24 cellular contexts compared by ENCODE assay signal in genomic region chr19:10687518-10688288, GRCh38. TPM values are rescaled to one million over a fixed set of nuclear protein-coding genes. Genes with fewer than 3 reads are reported as not detected.
DNase-seq lines count a peak whose midpoint lies in the region; ATAC-seq, FAIRE-seq and TF ChIP-seq lines count a peak whose summit lies in the region.
"Had no signal": no experiment of that assay in that cellular context is flagged by ENCODE, and none has a peak within 500 bp of the region (broad histone marks: within the 10 kb centered on the region; RNA-seq: fewer than 3 reads in every experiment).

No MANE protein-coding gene starts in this region.

- TF ChIP-seq POLR2A in K562 (conservative IDR thresholded peaks at IDR 0.05), result no peak; the same call in none of the 2 replicates

- TF ChIP-seq EP300 in K562 (IDR thresholded peaks at IDR 0.05; ENCODE audit: low read length), result no peak

- DNase-seq in A673 (ENCODE audit: low spot score), result no peak
- no peak for DNase-seq in Caco-2
- no peak for DNase-seq in K562 (ENCODE audit: extremely low read depth in 1 of 4, low spot score in 3 of 4)
- peak; percentile 17 for DNase-seq in iPS-NIHi11 (ENCODE audit: low spot score)
- DNase-seq in foreskin keratinocyte, result no peak
- DNase-seq in NOMO-1 (lab: John Stamatoyannopoulos, UW; ENCODE audit: unreplicated experiment in 2 of 2), result no peak
- no peak for DNase-seq in neural progenitor cell (ENCODE audit: low spot score)
- no peak for DNase-seq in left lobe of liver (ENCODE audit: low spot score)
- DNase-seq: activated CD4-positive, alpha-beta T cell treated with anti-CD3 and anti-CD28 coated beads for 1 hour; adrenal gland; CD4-positive, alpha-beta memory T cell; cortex of kidney; GF-D8; NCI-H1092 treated with DMSO at 0.1 percent for 48 hours; NCI-H1930; NCI-H2227 treated with DMSO at 0.1 percent for 48 hours; NCI-H748 treated with DMSO at 0.1 percent for 48 hours; stimulated activated naive CD4-positive, alpha-beta T cell treated with Interleukin-2 at 50 U/mL for 16 hours had no signal

- intact Hi-C loops in A673 (cut with micrococcal nuclease; ENCODE audit: unreplicated experiment) (no loop called here), Caco-2 (cut with micrococcal nuclease; ENCODE audit: unreplicated experiment) (no loop called here), K562 (cut with micrococcal nuclease) (no loop called here)

- H3K4me2 ChIP-seq in K562 (ENCODE audit: insufficient read depth, low read length), result no peak overlapping the region
- H3K4me2 ChIP-seq in neural progenitor cell, result no peak overlapping the region

- H3K9ac ChIP-seq in K562 (ENCODE audit: insufficient read depth in 1 of 2, low read depth in 2 of 2, low read length in 2 of 2) (no peak overlapping the region), neural progenitor cell (no peak overlapping the region)

- H3F3A ChIP-seq in neural progenitor cell (ENCODE audit: low read depth), result peaks cover 81% of the 10 kb centered on the region

- peaks cover 97% of the 10 kb centered on the region for H3K36me3 Mint-ChIP-seq in Caco-2 (ENCODE audit: insufficient read depth, unreplicated experiment)
- H3K36me3 Mint-ChIP-seq in neural progenitor cell, result peaks cover 32% of the 10 kb centered on the region

- in situ Hi-C loops in K562 (cut with MboI), result no loop called here

- H3K27ac ChIP-seq in A673 (ENCODE audit: low read depth, low read length, poor library complexity, severe bottlenecking), result peak overlapping the region; percentile 42
- H3K27ac ChIP-seq in K562 (ENCODE audit: extremely low read depth, low read depth, low read length), result no peak overlapping the region
- H3K27ac ChIP-seq in foreskin keratinocyte, result no peak overlapping the region
- H3K27ac ChIP-seq in neural progenitor cell, result no peak overlapping the region
- H3K27ac ChIP-seq: prostate gland had no signal

- FAIRE-seq in K562 (lab: Jason Lieb, UNC), result no peak
- FAIRE-seq: endothelial cell of umbilical vein had no signal

- 0 out of 3 replicates have a peak, but pooled peaks cover under 1% of the 10 kb centered on the region for H3K79me2 ChIP-seq in K562 (ENCODE audit: control insufficient read depth, insufficient read depth, low read length)
- H3K79me2 ChIP-seq in neural progenitor cell (ENCODE audit: low read depth), result peaks cover 45% of the 10 kb centered on the region

- H3K4me1 Mint-ChIP-seq in Caco-2 (ENCODE audit: low read depth, unreplicated experiment) (no peaks in the 10 kb centered on the region), neural progenitor cell (peaks cover 2% of the 10 kb centered on the region)
- H3K4me1 Mint-ChIP-seq: activated T-helper 17 cell treated with anti-CD3 and anti-CD28 coated beads, Interleukin-2, amount 50 U/mL, for 72 hours; nephron had no signal

- no TSS peak for BruUV-seq in A673 (replicated peaks; lab: Mats Ljungman, UMichigan)
- no TSS peak for BruUV-seq in Caco-2 (replicated peaks; lab: Mats Ljungman, UMichigan)
- BruUV-seq in K562 (replicated peaks; lab: Mats Ljungman, UMichigan), result no TSS peak

- no peaks in the 10 kb centered on the region for H3K27me3 ChIP-seq in A673 (replicated peaks; ENCODE audit: insufficient read depth, low read depth, low read length, poor library complexity)
- H3K27me3 ChIP-seq in Caco-2 (replicated peaks; ENCODE audit: control insufficient read depth, insufficient read depth, low read length), result no peaks in the 10 kb centered on the region
- no peaks in the 10 kb centered on the region for H3K27me3 ChIP-seq in K562 (ENCODE audit: control insufficient read depth in 2 of 2, insufficient read depth in 2 of 2, low read length in 2 of 2)
- no peaks in the 10 kb centered on the region for H3K27me3 ChIP-seq in foreskin keratinocyte
- H3K27me3 ChIP-seq in neural progenitor cell, result no peaks in the 10 kb centered on the region
- H3K27me3 ChIP-seq: adrenal gland, heart right ventricle, tibial nerve had no signal

- TF ChIP-seq RAD21 in K562 (CRISPR knock-in tag; conservative IDR thresholded peaks at IDR 0.05 in 1 of 2, IDR thresholded peaks at IDR 0.05 in 1 of 2), result no peak

- H4K20me1 ChIP-seq in K562 (replicated peaks; ENCODE audit: control insufficient read depth, insufficient read depth, low read length), result peaks cover 30% of the 10 kb centered on the region
- peaks cover 100% of the 10 kb centered on the region for H4K20me1 ChIP-seq in neural progenitor cell (ENCODE audit: low read depth)

- no peaks in the 10 kb centered on the region for H3K9me3 Mint-ChIP-seq in Caco-2 (ENCODE audit: unreplicated experiment)
- H3K9me3 Mint-ChIP-seq in neural progenitor cell, result no peaks in the 10 kb centered on the region
- H3K9me3 Mint-ChIP-seq: activated T-helper 17 cell treated with anti-CD3 and anti-CD28 coated beads, Interleukin-2, amount 50 U/mL, for 72 hours; nephron had no signal

- H3K4me3 ChIP-seq in A673 (ENCODE audit: low read depth, low read length, poor library complexity, severe bottlenecking) (no peak overlapping the region), Caco-2 (ENCODE audit: low read depth, low read length) (no peak overlapping the region), K562 (no peak overlapping the region), neural progenitor cell (no peak overlapping the region)
- H3K4me3 ChIP-seq: adrenal gland, heart right ventricle, prostate gland, tibial nerve had no signal

- no peak overlapping the region for H3K4me3 Mint-ChIP-seq in Caco-2 (ENCODE audit: unreplicated experiment)
- H3K4me3 Mint-ChIP-seq in neural progenitor cell, result no peak overlapping the region
- H3K4me3 Mint-ChIP-seq: activated T-helper 17 cell treated with anti-CD3 and anti-CD28 coated beads, Interleukin-2, amount 50 U/mL, for 72 hours; CD4-positive, alpha-beta memory T cell; nephron had no signal

- no peak overlapping the region for H2AFZ ChIP-seq in K562 (ENCODE audit: low read depth, low read length)
- no peak overlapping the region for H2AFZ ChIP-seq in neural progenitor cell (replicated peaks)

- WGBS in K562 (ENCODE audit: insufficient coverage, low coverage, missing lambda C conversion rate), result 88% methylated on average over 17 of the region's 25 CpGs

- POLR2A ChIA-PET in A673 (lab: Charles Lee; ENCODE audit: low non-redundant PET) (interaction anchor here (0.5 kb wide), 1 partner anchor 61 kb away, joined by 6 read pairs; no protein-coding TSS in a partner anchor), Caco-2 (lab: Charles Lee) (no interaction called here), K562 (lab: Yijun Ruan, JAX) (interaction anchor here (0.6 to 1.6 kb wide), 5 partner anchors 8 to 29 kb away, joined by 3 to 6 read pairs (median 3); no protein-coding TSS in a partner anchor)

- H3K4me1 ChIP-seq in A673 (ENCODE audit: insufficient read depth, low read length, poor library complexity, severe bottlenecking) (no peaks in the 10 kb centered on the region), Caco-2 (no peaks in the 10 kb centered on the region), K562 (replicated peaks in 1 of 2; ENCODE audit: control insufficient read depth in 2 of 2, insufficient read depth in 2 of 2, low read length in 2 of 2) (peaks cover 0 to 17% of the 10 kb centered on the region in 2 experiments; a peak in 1 of 5 replicates), foreskin keratinocyte (no peaks in the 10 kb centered on the region), neural progenitor cell (no peaks in the 10 kb centered on the region)
- H3K4me1 ChIP-seq: adrenal gland, prostate gland had no signal

- peak overlapping the region; percentile 55 for H3K27ac Mint-ChIP-seq in Caco-2 (ENCODE audit: unreplicated experiment)
- no peak overlapping the region for H3K27ac Mint-ChIP-seq in neural progenitor cell
- H3K27ac Mint-ChIP-seq: activated T-helper 17 cell treated with anti-CD3 and anti-CD28 coated beads, Interleukin-2, amount 50 U/mL, for 72 hours; nephron had no signal

- H3K27me3 Mint-ChIP-seq in Caco-2 (ENCODE audit: insufficient read depth, unreplicated experiment) (no peaks in the 10 kb centered on the region), neural progenitor cell (ENCODE audit: insufficient read depth, low read depth) (peaks cover 3% of the 10 kb centered on the region)
- H3K27me3 Mint-ChIP-seq: activated T-helper 17 cell treated with anti-CD3 and anti-CD28 coated beads, Interleukin-2, amount 50 U/mL, for 72 hours; CD4-positive, alpha-beta memory T cell had no signal

- ATAC-seq in K562 (no peak), foreskin keratinocyte (no peak), left lobe of liver (no peak)
- ATAC-seq: activated T-helper 17 cell treated with anti-CD3 and anti-CD28 coated beads, Interleukin-2, amount 50 U/mL, for 72 hours had no signal

- TF ChIP-seq CTCF in A673 (conservative IDR thresholded peaks at IDR 0.05; ENCODE audit: low read depth, low read length) (no peak), Caco-2 (IDR thresholded peaks at IDR 0.05; ENCODE audit: insufficient read depth in 1 of 2, low read depth in 1 of 2, low read length in 1 of 2, severe bottlenecking in 1 of 2, unreplicated experiment in 1 of 2) (no peak), K562 (IDR thresholded peaks at IDR 0.05 in 2 of 3, conservative IDR thresholded peaks at IDR 0.05 in 1 of 3; ENCODE audit: insufficient read depth in 2 of 3, low read depth in 1 of 3, low read length in 3 of 3) (no peak), foreskin keratinocyte (conservative IDR thresholded peaks at IDR 0.05) (no peak), neural progenitor cell (IDR thresholded peaks at IDR 0.05) (no peak)

- peaks cover 6% of the 10 kb centered on the region for H3K9me1 ChIP-seq in K562 (ENCODE audit: control insufficient read depth, insufficient read depth, low read length)

- no peaks in the 10 kb centered on the region for H3K9me3 ChIP-seq in A673 (ENCODE audit: low read depth, low read length, poor library complexity, severe bottlenecking)
- H3K9me3 ChIP-seq in Caco-2, result no peaks in the 10 kb centered on the region
- no peaks in the 10 kb centered on the region for H3K9me3 ChIP-seq in K562 (replicated peaks; ENCODE audit: control insufficient read depth, insufficient read depth, low read depth, low read length)
- H3K9me3 ChIP-seq in neural progenitor cell (ENCODE audit: low read depth), result no peaks in the 10 kb centered on the region
- H3K9me3 ChIP-seq: adrenal gland, heart right ventricle, prostate gland, tibial nerve had no signal

- CTCF ChIA-PET in A673 (lab: Charles Lee) (no interaction called here), Caco-2 (lab: Charles Lee) (no interaction called here), K562 (lab: Yijun Ruan, JAX; ENCODE audit: low intra/inter-chr PET ratio) (no interaction called here)

- peaks cover 100% of the 10 kb centered on the region for H3K36me3 ChIP-seq in A673 (ENCODE audit: insufficient read depth, low read length, poor library complexity, severe bottlenecking)
- H3K36me3 ChIP-seq in Caco-2 (ENCODE audit: control insufficient read depth, insufficient read depth, low read length), result peaks cover 3% of the 10 kb centered on the region
- peaks cover 99% of the 10 kb centered on the region for H3K36me3 ChIP-seq in K562 (ENCODE audit: control insufficient read depth, insufficient read depth, low read length)
- H3K36me3 ChIP-seq in neural progenitor cell, result peaks cover 14% of the 10 kb centered on the region

RNA-seq across cellular contexts. Expression of gene QTRT1, which starts 13.5 kb away (rescaled TPM):
- total RNA-seq in A673 (2021) (82.4 and 89.6 TPM in 2 replicates), Caco-2 (2022) (32.2 and 43.4 TPM in 2 replicates), K562 (2014; rRNA removed) (34.6 and 43.6 TPM in 2 replicates), K562 (2014; rRNA removed; fragmentation: Illumina TruSeq; extraction: Trizol) (7.1 and 10.4 TPM in 2 replicates), K562 (2015; rRNA removed; fragmentation: Illumina TruSeq; extraction: Trizol) (32.8 and 33.7 TPM in 2 replicates), K562 (2021) (63.5 and 63.6 TPM in 2 replicates), foreskin keratinocyte (30.4 and 35.8 TPM in 2 replicates), neural progenitor cell (ENCODE audit: low replicate concordance) (20.4 and 46.9 TPM in 2 replicates), left lobe of liver (33.2 TPM)
- 34.3 and 114 TPM in 2 replicates for total RNA-seq in K562 (2011; cell fraction: chromatin; rRNA removed; ENCODE audit: low replicate concordance)
- 106 TPM in 2 replicates for total RNA-seq in K562 (2011; cell fraction: nucleolus; rRNA removed)
- total RNA-seq in K562 (2011; cell fraction: nucleoplasm; rRNA removed), result 68.0 and 71.0 TPM in 2 replicates
- polyA plus RNA-seq in K562 (2011; rRNA removed) (30.5 and 46.6 TPM in 2 replicates), K562 (2014; fragmentation: Illumina TruSeq; extraction: Trizol) (19.3 and 44.0 TPM in 2 replicates), K562 (2014; fragmentation: Nextera tagmentation; extraction: Ambion mirVana) (1 to 10 TPM; 1.2 to 6.2 TPM), K562 (2014; rRNA removed) (65.5 and 77.8 TPM in 2 replicates), foreskin keratinocyte (46.4 and 49.4 TPM in 2 replicates)
- 37.2 and 62.5 TPM in 2 replicates for polyA plus RNA-seq in K562 (2011; cell fraction: cytosol; rRNA removed)
- polyA plus RNA-seq in K562 (2011; cell fraction: nucleus; rRNA removed), result 188 and 308 TPM in 2 replicates
- polyA plus RNA-seq in K562 (2012), result 29.4 and 72.1 TPM in 2 replicates
- polyA minus RNA-seq in K562 (2011; rRNA and poly(A)+ RNA removed), result 6.0 and 7.7 TPM in 2 replicates
- polyA minus RNA-seq in K562 (2011; cell fraction: cytosol; rRNA and poly(A)+ RNA removed), result 15.5 and 16.8 TPM in 2 replicates
- polyA minus RNA-seq in K562 (2011; cell fraction: nucleus; rRNA and poly(A)+ RNA removed), result 19.0 and 26.1 TPM in 2 replicates

RNA-seq across cellular contexts. Expression of gene DNM2, which starts 30.2 kb away (rescaled TPM):
- total RNA-seq in A673 (2021) (143 and 155 TPM in 2 replicates), Caco-2 (2022) (137 and 138 TPM in 2 replicates), K562 (2014; rRNA removed) (77.1 and 94.4 TPM in 2 replicates), K562 (2014; rRNA removed; fragmentation: Illumina TruSeq; extraction: Trizol) (53.2 and 53.5 TPM in 2 replicates), K562 (2015; rRNA removed; fragmentation: Illumina TruSeq; extraction: Trizol) (66.6 and 67.2 TPM in 2 replicates), K562 (2021) (153 and 161 TPM in 2 replicates), foreskin keratinocyte (96.1 and 96.7 TPM in 2 replicates), neural progenitor cell (ENCODE audit: low replicate concordance) (49.9 and 101 TPM in 2 replicates), left lobe of liver (64.8 TPM)
- total RNA-seq in K562 (2011; cell fraction: chromatin; rRNA removed; ENCODE audit: low replicate concordance), result 612 and 1,251 TPM in 2 replicates
- total RNA-seq in K562 (2011; cell fraction: nucleolus; rRNA removed), result 540 and 557 TPM in 2 replicates
- total RNA-seq in K562 (2011; cell fraction: nucleoplasm; rRNA removed), result 513 and 610 TPM in 2 replicates
- polyA plus RNA-seq in K562 (2011; rRNA removed) (72.6 and 122 TPM in 2 replicates), K562 (2014; fragmentation: Illumina TruSeq; extraction: Trizol) (93.5 and 112 TPM in 2 replicates), K562 (2014; fragmentation: Nextera tagmentation; extraction: Ambion mirVana) (1 to 10 TPM; 2.2 to 2.4 TPM), K562 (2014; rRNA removed) (88.8 and 104 TPM in 2 replicates), foreskin keratinocyte (66.5 and 68.6 TPM in 2 replicates)
- polyA plus RNA-seq in K562 (2011; cell fraction: cytosol; rRNA removed), result 66.0 and 77.5 TPM in 2 replicates
- polyA plus RNA-seq in K562 (2011; cell fraction: nucleus; rRNA removed), result 343 and 372 TPM in 2 replicates
- 121 and 177 TPM in 2 replicates for polyA plus RNA-seq in K562 (2012)
- polyA minus RNA-seq in K562 (2011; rRNA and poly(A)+ RNA removed), result 138 and 139 TPM in 2 replicates
- polyA minus RNA-seq in K562 (2011; cell fraction: cytosol; rRNA and poly(A)+ RNA removed), result 108 and 150 TPM in 2 replicates
- 314 and 488 TPM in 2 replicates for polyA minus RNA-seq in K562 (2011; cell fraction: nucleus; rRNA and poly(A)+ RNA removed)

RNA-seq across cellular contexts. Expression of gene ILF3, which starts 33.6 kb away (rescaled TPM):
- 665 and 683 TPM in 2 replicates for total RNA-seq in A673 (2021)
- total RNA-seq in Caco-2 (2022), result 399 and 401 TPM in 2 replicates
- 430 and 677 TPM in 2 replicates for total RNA-seq in K562 (2011; cell fraction: chromatin; rRNA removed; ENCODE audit: low replicate concordance)
- 329 and 377 TPM in 2 replicates for total RNA-seq in K562 (2011; cell fraction: nucleolus; rRNA removed)
- 305 and 307 TPM in 2 replicates for total RNA-seq in K562 (2011; cell fraction: nucleoplasm; rRNA removed)
- total RNA-seq in K562 (2014; rRNA removed), result 141 and 169 TPM in 2 replicates
- 122 and 125 TPM in 2 replicates for total RNA-seq in K562 (2014; rRNA removed; fragmentation: Illumina TruSeq; extraction: Trizol)
- total RNA-seq in K562 (2015; rRNA removed; fragmentation: Illumina TruSeq; extraction: Trizol), result 179 and 183 TPM in 2 replicates
- 408 and 453 TPM in 2 replicates for total RNA-seq in K562 (2021)
- polyA plus RNA-seq in K562 (2011; rRNA removed), result 175 and 376 TPM in 2 replicates
- polyA plus RNA-seq in K562 (2011; cell fraction: cytosol; rRNA removed), result 127 and 144 TPM in 2 replicates
- 442 and 520 TPM in 2 replicates for polyA plus RNA-seq in K562 (2011; cell fraction: nucleus; rRNA removed)
- polyA plus RNA-seq in K562 (2012), result 205 and 346 TPM in 2 replicates
- 342 and 395 TPM in 2 replicates for polyA plus RNA-seq in K562 (2014; fragmentation: Illumina TruSeq; extraction: Trizol)
- polyA plus RNA-seq in K562 (2014; fragmentation: Nextera tagmentation; extraction: Ambion mirVana), result 10 to 100 TPM; 26.0 to 27.5 TPM
- 231 and 240 TPM in 2 replicates for polyA plus RNA-seq in K562 (2014; rRNA removed)
- 144 and 225 TPM in 2 replicates for polyA minus RNA-seq in K562 (2011; rRNA and poly(A)+ RNA removed)
- polyA minus RNA-seq in K562 (2011; cell fraction: cytosol; rRNA and poly(A)+ RNA removed), result 105 and 160 TPM in 2 replicates
- 106 and 132 TPM in 2 replicates for polyA minus RNA-seq in K562 (2011; cell fraction: nucleus; rRNA and poly(A)+ RNA removed)
- total RNA-seq in foreskin keratinocyte, result 189 and 218 TPM in 2 replicates
- 137 and 162 TPM in 2 replicates for polyA plus RNA-seq in foreskin keratinocyte
- total RNA-seq in neural progenitor cell (ENCODE audit: low replicate concordance), result 477 and 633 TPM in 2 replicates
- 57.1 TPM for total RNA-seq in left lobe of liver
